1 cellular context compared by ENCODE assay signal in genomic region chr10:87558333-87558732, GRCh38.
TF ChIP-seq lines count a peak whose summit lies in the region.

No MANE protein-coding gene starts in this region.

TF ChIP-seq in WTC11, 78 proteins besides CTCF, POLR2A, EP300 and RAD21 (continued from another document):
- TF ChIP-seq MAX (CRISPR knock-in tag; IDR thresholded peaks at IDR 0.05), result no peak
